Comparison of ENCODE assay signal across 12 cellular contexts in genomic region chr17:57869599-57870282, GRCh38. TPM values are rescaled to one million over a fixed set of nuclear protein-coding genes. Genes with fewer than 3 reads are reported as not detected.
DNase-seq lines count a peak whose midpoint lies in the region; ATAC-seq, FAIRE-seq and TF ChIP-seq lines count a peak whose summit lies in the region.
"Had no signal": no experiment of that assay in that cellular context is flagged by ENCODE, and none has a peak within 500 bp of the region (broad histone marks: within the 10 kb centered on the region; RNA-seq: fewer than 3 reads in every experiment).

No MANE protein-coding gene starts in this region.

- peaks cover 17% of the 10 kb centered on the region for H3K4me1 ChIP-seq in right cardiac atrium (ENCODE audit: control insufficient read depth, insufficient read depth, low read length)
- H3K4me1 ChIP-seq in astrocyte (ENCODE audit: insufficient read depth, low read length), result peaks cover 46% of the 10 kb centered on the region
- peaks cover 65% of the 10 kb centered on the region for H3K4me1 ChIP-seq in vagina
- H3K4me1 ChIP-seq in naive thymus-derived CD4-positive, alpha-beta T cell (ENCODE audit: control insufficient read depth in 2 of 2, insufficient read depth in 2 of 2, low read length in 2 of 2), result peaks cover 0 to 25% of the 10 kb centered on the region in 2 donors

- peak overlapping the region; percentile 60 for H3K9ac ChIP-seq in astrocyte (ENCODE audit: low read length)

- CTCF ChIA-PET in naive thymus-derived CD4-positive, alpha-beta T cell (lab: Charles Lee), result interaction anchor here (0.6 to 2.1 kb wide), 3 partner anchors 9 to 129 kb away, joined by 4 to 8 read pairs (median 4); no protein-coding TSS in a partner anchor

- H3K4me3 ChIP-seq in right cardiac atrium (ENCODE audit: low read length), result no peak overlapping the region
- no peak overlapping the region for H3K4me3 ChIP-seq in astrocyte (ENCODE audit: insufficient read depth, low read depth, low read length)
- no peak overlapping the region for H3K4me3 ChIP-seq in vagina
- no peak overlapping the region for H3K4me3 ChIP-seq in naive thymus-derived CD4-positive, alpha-beta T cell (ENCODE audit: low read length)

- TF ChIP-seq POLR2A in vagina (IDR thresholded peaks at IDR 0.05), result no peak

- peaks cover 20% of the 10 kb centered on the region for H3K36me3 Mint-ChIP-seq in astrocyte (ENCODE audit: low read depth, unreplicated experiment)
- H3K36me3 Mint-ChIP-seq in naive thymus-derived CD4-positive, alpha-beta T cell, result no peaks in the 10 kb centered on the region
- H3K36me3 Mint-ChIP-seq in stimulated activated memory B cell treated with anti-CD40 and anti-IgM and Interleukin-4, amounts not matched to agents 10 μg/mL and 1 μg/mL and 100 μg/mL, for 72 hours, result no peaks in the 10 kb centered on the region

- no peaks in the 10 kb centered on the region for H3K9me3 Mint-ChIP-seq in astrocyte (ENCODE audit: unreplicated experiment)
- no peaks in the 10 kb centered on the region for H3K9me3 Mint-ChIP-seq in naive thymus-derived CD4-positive, alpha-beta T cell
- H3K9me3 Mint-ChIP-seq in stimulated activated memory B cell treated with anti-CD40 and anti-IgM and Interleukin-4, amounts not matched to agents 10 μg/mL and 1 μg/mL and 100 μg/mL, for 72 hours, result no peaks in the 10 kb centered on the region

- H3K9me3 ChIP-seq in right cardiac atrium (ENCODE audit: control insufficient read depth, low read length), result no peaks in the 10 kb centered on the region
- H3K9me3 ChIP-seq in astrocyte (ENCODE audit: insufficient read depth, low read depth, low read length), result no peaks in the 10 kb centered on the region
- no peaks in the 10 kb centered on the region for H3K9me3 ChIP-seq in vagina
- H3K9me3 ChIP-seq in naive thymus-derived CD4-positive, alpha-beta T cell (ENCODE audit: control insufficient read depth in 2 of 3, low read length in 3 of 3), result no peaks in the 10 kb centered on the region

- H3K36me3 ChIP-seq in astrocyte (ENCODE audit: insufficient read depth, low read length) (peaks cover 3% of the 10 kb centered on the region), vagina (peaks cover 0 to 23% of the 10 kb centered on the region in 2 donors)
- no peaks in the 10 kb centered on the region for H3K36me3 ChIP-seq in naive thymus-derived CD4-positive, alpha-beta T cell (ENCODE audit: control insufficient read depth in 2 of 3, insufficient read depth in 3 of 3, low read length in 3 of 3)

- peak overlapping the region; percentile 77 for H3K4me2 ChIP-seq in astrocyte (ENCODE audit: low read length)

- DNase-seq in right cardiac atrium, result peak in 2 of 3 donors; percentile 8 to 37
- no peak for DNase-seq in left ventricle myocardium superior
- DNase-seq in astrocyte (ENCODE audit: low read depth), result peak; percentile 91
- DNase-seq in islet precursor cell, result peak; percentile 78
- DNase-seq in vagina (ENCODE audit: extremely low spot score in 2 of 2), result no peak
- DNase-seq in amygdala (lab: John Stamatoyannopoulos, UW), result no peak
- DNase-seq in naive thymus-derived CD4-positive, alpha-beta T cell, result no peak
- DNase-seq: activated T-cell treated with anti-CD3 and anti-CD28 coated beads, Interleukin-2, amount 50 U/mL, for 1 hour; NCI-H1092 treated with DMSO at 0.1 percent for 48 hours; SIG-M5 had no signal

- ATAC-seq in right cardiac atrium (no peak), left ventricle myocardium superior (no peak)
- ATAC-seq in naive thymus-derived CD4-positive, alpha-beta T cell, result no peak
- ATAC-seq in stimulated activated memory B cell treated with anti-CD40 and anti-IgM and Interleukin-4, amounts not matched to agents 10 μg/mL and 1 μg/mL and 100 μg/mL, for 72 hours, result no peak

- peak overlapping the region; percentile 97 for H3K27ac Mint-ChIP-seq in astrocyte (ENCODE audit: unreplicated experiment)
- H3K27ac Mint-ChIP-seq in naive thymus-derived CD4-positive, alpha-beta T cell, result no peak overlapping the region
- no peak overlapping the region for H3K27ac Mint-ChIP-seq in stimulated activated memory B cell treated with anti-CD40 and anti-IgM and Interleukin-4, amounts not matched to agents 10 μg/mL and 1 μg/mL and 100 μg/mL, for 72 hours

- intact Hi-C loops in right cardiac atrium (cut with DNase I) (loop anchor here in 2 of 4 donors (10.0 kb wide), 1 partner anchor 215 kb away; the partner anchor contains the start of gene DYNLL2 (in 2 of the 2)), left ventricle myocardium superior (cut with micrococcal nuclease) (no loop called here), vagina (cut with DNase I) (loop anchor here (5.0 kb wide), 1 partner anchor 118 kb away; the partner anchor contains the start of gene VEZF1)
- intact Hi-C loops in naive thymus-derived CD4-positive, alpha-beta T cell (cut with micrococcal nuclease), result no loop called here

- no peaks in the 10 kb centered on the region for H3K27me3 ChIP-seq in right cardiac atrium (ENCODE audit: control insufficient read depth, insufficient read depth)
- no peaks in the 10 kb centered on the region for H3K27me3 ChIP-seq in astrocyte (ENCODE audit: insufficient read depth, low read length)
- no peaks in the 10 kb centered on the region for H3K27me3 ChIP-seq in vagina
- no peaks in the 10 kb centered on the region for H3K27me3 ChIP-seq in naive thymus-derived CD4-positive, alpha-beta T cell (ENCODE audit: control insufficient read depth in 2 of 2, insufficient read depth in 2 of 2, low read length in 2 of 2)

- WGBS in right cardiac atrium, result 94% methylated on average over 10 of the region's 10 CpGs

- no peak overlapping the region for H3K27ac ChIP-seq in right cardiac atrium (ENCODE audit: low read length)
- H3K27ac ChIP-seq in astrocyte (ENCODE audit: low read depth, low read length), result peak overlapping the region; percentile 79
- peak overlapping the region; percentile 88 for H3K27ac ChIP-seq in vagina
- no peak overlapping the region for H3K27ac ChIP-seq in naive thymus-derived CD4-positive, alpha-beta T cell (ENCODE audit: low read depth, low read length)

- TF ChIP-seq CTCF in astrocyte (IDR thresholded peaks at IDR 0.05; ENCODE audit: insufficient read depth, low read depth, low read length) (no peak), vagina (IDR thresholded peaks at IDR 0.05) (no peak)

- POLR2A ChIA-PET in naive thymus-derived CD4-positive, alpha-beta T cell (lab: Charles Lee), result interaction anchor here (0.5 to 0.6 kb wide), 2 partner anchors 187 to 1070 kb away, joined by 3 read pairs; no protein-coding TSS in a partner anchor

- peak overlapping the region; percentile 50 for H3K4me3 Mint-ChIP-seq in astrocyte (ENCODE audit: unreplicated experiment)
- H3K4me3 Mint-ChIP-seq in naive thymus-derived CD4-positive, alpha-beta T cell, result no peak overlapping the region
- H3K4me3 Mint-ChIP-seq in stimulated activated memory B cell treated with anti-CD40 and anti-IgM and Interleukin-4, amounts not matched to agents 10 μg/mL and 1 μg/mL and 100 μg/mL, for 72 hours, result no peak overlapping the region

- H3K4me1 Mint-ChIP-seq in astrocyte (ENCODE audit: low read depth, unreplicated experiment), result peaks cover 55% of the 10 kb centered on the region
- H3K4me1 Mint-ChIP-seq in naive thymus-derived CD4-positive, alpha-beta T cell, result peaks cover 11 to 29% (median 26%) of the 10 kb centered on the region in 7 donors
- peaks cover 43% of the 10 kb centered on the region for H3K4me1 Mint-ChIP-seq in stimulated activated memory B cell treated with anti-CD40 and anti-IgM and Interleukin-4, amounts not matched to agents 10 μg/mL and 1 μg/mL and 100 μg/mL, for 72 hours

- H2AFZ ChIP-seq in astrocyte (ENCODE audit: low read depth, low read length), result no peak overlapping the region

- no peak for FAIRE-seq in astrocyte (lab: Jason Lieb, UNC)
- FAIRE-seq: GM18507 had no signal

- no peaks in the 10 kb centered on the region for H3K27me3 Mint-ChIP-seq in astrocyte (ENCODE audit: low read depth, unreplicated experiment)
- H3K27me3 Mint-ChIP-seq in naive thymus-derived CD4-positive, alpha-beta T cell, result peaks cover 5 to 18% (median 14%) of the 10 kb centered on the region in 5 donors
- peaks cover 33% of the 10 kb centered on the region for H3K27me3 Mint-ChIP-seq in stimulated activated memory B cell treated with anti-CD40 and anti-IgM and Interleukin-4, amounts not matched to agents 10 μg/mL and 1 μg/mL and 100 μg/mL, for 72 hours

- H3K79me2 ChIP-seq in astrocyte (ENCODE audit: insufficient read depth, low read length), result no peaks in the 10 kb centered on the region

- no peaks in the 10 kb centered on the region for H4K20me1 ChIP-seq in astrocyte (ENCODE audit: insufficient read depth, low read length)

RNA-seq across cellular contexts. Expression of gene MRPS23, which starts 19.9 kb away (rescaled TPM):
- 10 to 100 TPM; 50.9 to 68.3 (median 61.1) TPM for total RNA-seq in right cardiac atrium
- 54.7 TPM for polyA plus RNA-seq in right cardiac atrium
- 86.3 TPM for total RNA-seq in left ventricle myocardium superior
- total RNA-seq in astrocyte, result 56.9 and 61.3 TPM in 2 replicates
- total RNA-seq in vagina, result 6.9 TPM
- 10 to 100 TPM; 13.0 to 40.5 (median 24.6) TPM for total RNA-seq in naive thymus-derived CD4-positive, alpha-beta T cell
- polyA plus RNA-seq in naive thymus-derived CD4-positive, alpha-beta T cell, result 10 to 100 TPM; 26.5 to 42.8 TPM

Comparison
In these comparisons a context has a peak if more than half of its experiments do, and no peak if none do; other contexts are left out.
1. DNase-seq: peak in right cardiac atrium (2 of 3), astrocyte (single experiment) and islet precursor cell (single experiment); none in left ventricle myocardium superior (single experiment), vagina (0 of 2), amygdala (0 of 56) and naive thymus-derived CD4-positive, alpha-beta T cell (0 of 9).
2. H3K27ac ChIP-seq: peak in astrocyte (single experiment) and vagina (single experiment); none in right cardiac atrium (single experiment) and naive thymus-derived CD4-positive, alpha-beta T cell (single experiment).